1 cellular context compared by ENCODE assay signal in the genomic region with DNA sequence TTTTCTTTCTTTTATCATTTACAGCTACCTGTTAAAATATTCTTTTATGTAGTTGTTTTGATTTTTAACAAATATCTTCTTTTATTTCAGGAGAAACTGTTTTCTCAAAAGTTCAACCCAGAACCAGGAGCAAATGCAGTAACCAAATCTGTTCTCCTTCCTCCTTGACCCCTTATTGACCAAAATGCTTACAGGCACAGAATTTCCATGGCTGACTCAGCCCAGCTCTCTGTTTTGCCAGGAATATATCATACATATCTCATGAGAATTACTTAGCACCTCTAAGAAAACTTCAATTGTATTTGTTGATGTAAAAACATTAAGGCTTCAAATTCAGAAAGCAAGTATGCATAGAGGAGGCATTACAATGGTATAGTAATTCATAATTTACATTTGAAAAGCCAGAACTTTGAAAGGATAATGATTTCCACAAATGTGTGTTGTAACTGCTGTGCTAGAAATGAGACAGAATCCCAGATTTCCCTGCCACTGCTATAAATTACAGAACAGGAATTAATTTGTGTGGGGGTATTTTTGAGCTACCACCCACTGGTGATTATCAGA.
A peak's percentile ranks its signal among the peaks of the same experiment; 100 is the strongest.
TF ChIP-seq lines count a peak whose summit lies in the region.

No MANE protein-coding gene starts in this region.

TF ChIP-seq in H1, 55 proteins besides CTCF, POLR2A, EP300 and RAD21:
- TF ChIP-seq HDAC2 (IDR thresholded peaks at IDR 0.05; ENCODE audit: borderline replicate concordance in 1 of 2, low read depth in 2 of 2, low read length in 2 of 2) (0 out of 4 replicates have a peak, but pooled peaks of 1 of the 2 experiments have one; percentile 1), TAF7 (optimal IDR thresholded peaks at IDR 0.05; ENCODE audit: borderline replicate concordance, low read depth, low read length) (no peak)
